12 cellular contexts compared by ENCODE assay signal in the genomic region with DNA sequence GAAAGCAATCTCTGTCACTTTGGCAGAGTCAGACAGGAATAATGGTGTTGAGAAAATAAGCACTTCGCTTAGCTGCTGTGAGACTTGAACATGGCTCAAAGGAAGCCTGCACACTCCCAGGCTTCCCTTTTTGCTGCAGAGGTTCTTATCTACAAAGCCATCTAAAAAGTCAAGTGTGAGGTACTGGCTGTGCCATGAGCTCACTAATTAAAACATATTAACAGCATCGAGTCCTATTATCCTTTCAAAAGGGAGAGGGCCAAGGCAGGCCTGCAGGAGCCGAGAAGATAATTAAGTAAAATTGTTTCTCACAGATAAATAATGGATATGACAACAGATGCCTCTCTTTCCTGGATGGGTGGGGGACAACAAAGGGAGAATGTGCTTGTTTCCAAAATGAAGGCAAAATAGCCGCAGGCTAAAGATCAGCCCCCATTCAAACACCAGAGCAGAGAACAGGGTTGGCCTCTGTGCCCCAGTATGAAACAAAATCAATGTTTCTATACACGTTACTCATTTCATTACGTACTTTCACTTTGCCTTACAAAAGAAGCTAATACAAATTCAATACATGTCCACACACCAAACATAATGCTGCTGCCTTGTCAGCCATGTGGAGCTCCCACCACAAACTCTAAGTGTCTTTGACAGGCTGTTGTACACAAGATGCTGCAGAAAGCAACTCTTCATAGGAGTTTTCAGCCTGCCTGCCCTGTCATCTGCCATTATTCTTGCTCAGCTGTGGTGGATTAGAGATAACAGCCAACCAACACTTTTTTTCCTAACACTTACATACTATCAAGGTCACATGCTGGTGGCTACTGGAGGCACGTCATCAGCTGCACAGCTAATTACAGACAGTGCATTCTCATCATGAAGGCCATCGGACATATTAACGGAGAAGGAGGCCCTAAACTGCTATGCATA. TPM values are rescaled to one million over a fixed set of nuclear protein-coding genes. Genes with fewer than 3 reads are reported as not detected.
DNase-seq lines count a peak whose midpoint lies in the region; ATAC-seq and TF ChIP-seq lines count a peak whose summit lies in the region.
"Had no signal": no experiment of that assay in that cellular context is flagged by ENCODE, and none has a peak within 500 bp of the region (broad histone marks: within the 10 kb centered on the region; RNA-seq: fewer than 3 reads in every experiment).

No MANE protein-coding gene starts in this region.

- H3K27ac ChIP-seq in endodermal cell (ENCODE audit: low read depth, low read length) = peak overlapping the region; percentile 91

- no peaks in the 10 kb centered on the region for H3K27me3 Mint-ChIP-seq in endodermal cell (ENCODE audit: insufficient read depth)

- no peak overlapping the region for H3K4me3 Mint-ChIP-seq in endodermal cell
- H3K4me3 Mint-ChIP-seq: T-helper 1 cell treated with Interleukin-12 subunit alpha and Interleukin-12 subunit beta and Interleukin-4 antibody, amounts not matched to agents 30 μg/mL and 1 μg/mL, for 36 hours had no signal

- no peak for ATAC-seq in HG03521 (IDR thresholded peaks at IDR 0.05; ENCODE audit: unreplicated experiment)

- H3K4me1 ChIP-seq in endodermal cell (ENCODE audit: control insufficient read depth, insufficient read depth, low read length) = peaks cover 18% of the 10 kb centered on the region
- peaks cover 3% of the 10 kb centered on the region for H3K4me1 ChIP-seq in BE2C

- H3K9me3 ChIP-seq in endodermal cell (ENCODE audit: control insufficient read depth, low read length) (no peaks in the 10 kb centered on the region), BE2C (no peaks in the 10 kb centered on the region)

- H3K36me3 Mint-ChIP-seq in endodermal cell (ENCODE audit: low read depth) = no peaks in the 10 kb centered on the region

- H3K36me3 ChIP-seq in endodermal cell (ENCODE audit: control insufficient read depth, insufficient read depth, low read length) (no peaks in the 10 kb centered on the region), BE2C (no peaks in the 10 kb centered on the region)

- 88 to 95% methylated on average over 2 to 9 of the region's 9 CpGs for WGBS in endodermal cell (ENCODE audit: insufficient coverage in 1 of 2, insufficient read length in 1 of 2), 2 experiments

- peak overlapping the region; percentile 16 for H3K27ac Mint-ChIP-seq in endodermal cell
- H3K27ac Mint-ChIP-seq: T-helper 1 cell treated with Interleukin-12 subunit alpha and Interleukin-12 subunit beta and Interleukin-4 antibody, amounts not matched to agents 30 μg/mL and 1 μg/mL, for 36 hours had no signal

- no peak overlapping the region for H3K9ac ChIP-seq in endodermal cell (ENCODE audit: extremely low read depth, low read length, poor library complexity, severe bottlenecking)

- no peaks in the 10 kb centered on the region for H3K9me3 Mint-ChIP-seq in endodermal cell
- H3K9me3 Mint-ChIP-seq: T-helper 1 cell treated with Interleukin-12 subunit alpha and Interleukin-12 subunit beta and Interleukin-4 antibody, amounts not matched to agents 30 μg/mL and 1 μg/mL, for 36 hours had no signal

- H3K27me3 ChIP-seq in endodermal cell (ENCODE audit: control insufficient read depth, insufficient read depth, low read length, poor library complexity, severe bottlenecking) = no peaks in the 10 kb centered on the region
- H3K27me3 ChIP-seq in BE2C = peaks cover 5% of the 10 kb centered on the region; the same call in 1 of the 2 replicates

- peaks cover 47% of the 10 kb centered on the region for H3K4me1 Mint-ChIP-seq in endodermal cell

- H3K4me3 ChIP-seq in endodermal cell (ENCODE audit: low read length) (no peak overlapping the region), BE2C (ENCODE audit: low read depth, low read length) (no peak overlapping the region)

- DNase-seq in NCI-H82 (lab: John Stamatoyannopoulos, UW) (peak; percentile 38), NCI-H82 treated with DMSO at 0.1 percent for 48 hours (lab: John Stamatoyannopoulos, UW; ENCODE audit: unreplicated experiment) (no peak), NCI-H69 (lab: John Stamatoyannopoulos, UW) (peak; percentile 93), endodermal cell (no peak), retina (peak; percentile 74), BE2C (no peak)
- no peak for DNase-seq in activated CD4-positive, CD25-positive, alpha-beta regulatory T cell treated with anti-CD3 and anti-CD28 coated beads, Interleukin-2, amount 50 U/mL, for 72 hours
- DNase-seq: effector CD8-positive, alpha-beta T cell; NCI-H345 had no signal

- TF ChIP-seq CTCF in endodermal cell (conservative IDR thresholded peaks at IDR 0.05) (no peak), BE2C (IDR thresholded peaks at IDR 0.05; ENCODE audit: low read depth, low read length) (no peak)

RNA-seq across cellular contexts. Expression of a gene that starts 55.3 kb away (rescaled TPM):
- total RNA-seq in endodermal cell = 10 to 100 TPM; 67.2 to 75.7 TPM
- 69.3 TPM for polyA plus RNA-seq in endodermal cell (2013, experiment 1 of 2)
- 59.2 TPM for polyA plus RNA-seq in endodermal cell (2013, experiment 2 of 2)
- 3.1 TPM for polyA plus RNA-seq in BE2C (2012; ENCODE audit: insufficient read depth, insufficient read length, low read depth)
- total RNA-seq: A673 had no signal

Comparison
In these comparisons a context has a peak if more than half of its experiments do, and no peak if none do; other contexts are left out.
1. DNase-seq: peak in NCI-H82 (single experiment), NCI-H69 (single experiment) and retina (single experiment); none in NCI-H82 treated with DMSO at 0.1 percent for 48 hours (single experiment), endodermal cell (single experiment), BE2C (single experiment) and activated CD4-positive, CD25-positive, alpha-beta regulatory T cell treated with anti-CD3 and anti-CD28 coated beads, Interleukin-2, amount 50 U/mL, for 72 hours (single experiment).